ENCODE assay signal across 15 cellular contexts in genomic region chr1:66437136-66437401, GRCh38.
A peak's percentile ranks its signal among the peaks of the same experiment; 100 is the strongest.
DNase-seq lines count a peak whose midpoint lies in the region; ATAC-seq and TF ChIP-seq lines count a peak whose summit lies in the region.
"Had no signal": no experiment of that assay in that cellular context is flagged by ENCODE, and none has a peak within 500 bp of the region (broad histone marks: within the 10 kb centered on the region; RNA-seq: fewer than 3 reads in every experiment).

No MANE protein-coding gene starts in this region.

- no peak overlapping the region for H3K4me3 Mint-ChIP-seq in chondrocyte (ENCODE audit: unreplicated experiment)
- H3K4me3 Mint-ChIP-seq: activated naive CD4-positive, alpha-beta T cell treated with anti-CD3 and anti-CD28 coated beads, Interleukin-2, amount 10 ng/mL, durations not matched to agents 7 days and 5 days; type B pancreatic cell; WTC11 had no signal

- H3K36me3 Mint-ChIP-seq in chondrocyte (ENCODE audit: low read depth), result no peaks in the 10 kb centered on the region
- H3K36me3 Mint-ChIP-seq: activated naive CD4-positive, alpha-beta T cell treated with anti-CD3 and anti-CD28 coated beads, Interleukin-2, amount 10 ng/mL, durations not matched to agents 7 days and 5 days; type B pancreatic cell; WTC11 had no signal

- ATAC-seq in GM18867 (IDR thresholded peaks at IDR 0.05; ENCODE audit: unreplicated experiment) (peak; percentile 5), GM19397 (IDR thresholded peaks at IDR 0.05; ENCODE audit: unreplicated experiment) (peak; percentile 11), HG03097 (IDR thresholded peaks at IDR 0.05; ENCODE audit: low FRiP score, unreplicated experiment) (peak; percentile 4)
- ATAC-seq: Right ventricle myocardium inferior had no signal

- H3K9me3 ChIP-seq in SU-DHL-6 (ENCODE audit: insufficient read depth, low read length), result no peaks in the 10 kb centered on the region
- H3K9me3 ChIP-seq: neutrophil, right atrium auricular region had no signal

- H3K27me3 Mint-ChIP-seq in chondrocyte (ENCODE audit: low read depth), result no peaks in the 10 kb centered on the region
- H3K27me3 Mint-ChIP-seq: type B pancreatic cell had no signal

- no peak overlapping the region for H3K4me3 ChIP-seq in SU-DHL-6 (ENCODE audit: insufficient read depth, low read length, poor library complexity, severe bottlenecking)
- H3K4me3 ChIP-seq: right atrium auricular region had no signal

- H3K27ac ChIP-seq in SU-DHL-6 (ENCODE audit: low read depth, low read length), result no peak overlapping the region
- H3K27ac ChIP-seq: neutrophil, right atrium auricular region had no signal

- H3K27me3 ChIP-seq in SU-DHL-6 (ENCODE audit: low read length), result no peaks in the 10 kb centered on the region
- H3K27me3 ChIP-seq: neutrophil, right atrium auricular region had no signal

- peak overlapping the region; percentile 11; the same call in 1 of the 2 replicates for H3K9ac ChIP-seq in SU-DHL-6 (ENCODE audit: low read length)

- peak overlapping the region; percentile 23 for H3K4me2 ChIP-seq in SU-DHL-6 (ENCODE audit: low read depth, low read length, poor library complexity, severe bottlenecking)

- DNase-seq in COLO668 (lab: John Stamatoyannopoulos, UW; ENCODE audit: unreplicated experiment) (no peak), iPS-NIHi7 (ENCODE audit: extremely low spot score) (no peak), chondrocyte (ENCODE audit: low spot score) (no peak), T-helper 9 cell (no peak)
- DNase-seq: midbrain had no signal

- no peaks in the 10 kb centered on the region for H4K20me1 ChIP-seq in SU-DHL-6 (ENCODE audit: low read depth, low read length)

- no peaks in the 10 kb centered on the region for H3F3A ChIP-seq in SU-DHL-6 (ENCODE audit: insufficient read depth)

- TF ChIP-seq CTCF in SU-DHL-6 (IDR thresholded peaks at IDR 0.05; ENCODE audit: insufficient read depth, low read length, poor library complexity, severe bottlenecking) (no peak), chondrocyte (IDR thresholded peaks at IDR 0.05) (no peak)

- no peaks in the 10 kb centered on the region for H3K9me3 Mint-ChIP-seq in chondrocyte (ENCODE audit: low read depth)
- H3K9me3 Mint-ChIP-seq: type B pancreatic cell, WTC11 had no signal

- H3K9me2 ChIP-seq in SU-DHL-6 (replicated peaks; ENCODE audit: insufficient read depth, low read length), result no peaks in the 10 kb centered on the region

- peaks cover 8% of the 10 kb centered on the region for H3K4me1 Mint-ChIP-seq in chondrocyte (ENCODE audit: low read depth)

- H3K36me3 ChIP-seq in SU-DHL-6 (ENCODE audit: low read length), result no peaks in the 10 kb centered on the region
- H3K36me3 ChIP-seq: neutrophil, right atrium auricular region had no signal

- no peaks in the 10 kb centered on the region for H3K79me2 ChIP-seq in SU-DHL-6 (ENCODE audit: insufficient read depth, low read length)

- H2AFZ ChIP-seq in SU-DHL-6 (ENCODE audit: low read depth, low read length, severe bottlenecking), result no peak overlapping the region

- H3K27ac Mint-ChIP-seq in chondrocyte (ENCODE audit: unreplicated experiment), result no peak overlapping the region
- H3K27ac Mint-ChIP-seq: activated naive CD4-positive, alpha-beta T cell treated with anti-CD3 and anti-CD28 coated beads, Interleukin-2, amount 10 ng/mL, durations not matched to agents 7 days and 5 days; type B pancreatic cell; WTC11 had no signal
